21 cellular contexts compared by ENCODE assay signal in genomic region chr3:181358060-181358459, GRCh38.
DNase-seq lines count a peak whose midpoint lies in the region; ATAC-seq and TF ChIP-seq lines count a peak whose summit lies in the region.
"Had no signal": no experiment of that assay in that cellular context is flagged by ENCODE, and none has a peak within 500 bp of the region (broad histone marks: within the 10 kb centered on the region; RNA-seq: fewer than 3 reads in every experiment).

No MANE protein-coding gene starts in this region.

- no peak for TF ChIP-seq CTCF in GM12865 (IDR thresholded peaks at IDR 0.05; ENCODE audit: insufficient read depth, low read depth, low read length, missing control alignments)

- DNase-seq in GM12865 (ENCODE audit: low read depth) (peak; percentile 3), astrocyte of the hippocampus (ENCODE audit: low read depth, low spot score) (peak; percentile 15), left ventricle myocardium superior (no peak), H4 (ENCODE audit: low spot score) (no peak), cerebellar cortex (ENCODE audit: low spot score) (no peak), NCI-H2171 treated with DMSO at 0.1 percent for 48 hours (lab: John Stamatoyannopoulos, UW) (no peak)
- DNase-seq: C1 segment of cervical spinal cord; CD8-positive, alpha-beta memory T cell; EL; GF-D8; HCEC 1CT; MG63; NCI-H1417 treated with DMSO at 0.1 percent for 48 hours; NCI-H510A treated with DMSO at 0.1 percent for 48 hours; NCI-H774; Peyer's patch had no signal

- ATAC-seq in HG02759 (IDR thresholded peaks at IDR 0.05; ENCODE audit: unreplicated experiment) (peak; percentile 8), left ventricle myocardium superior (peak; percentile 87), HG02642 (IDR thresholded peaks at IDR 0.05; ENCODE audit: poor library complexity, unreplicated experiment) (no peak)
- ATAC-seq: GM23338, HepG2, K562 had no signal

- intact Hi-C loops in left ventricle myocardium superior (cut with micrococcal nuclease), result no loop called here

- no peak overlapping the region for H3K4me3 ChIP-seq in GM12865 (ENCODE audit: low read depth, low read length)
- H3K4me3 ChIP-seq: GM23338, K562, MG63, Peyer's patch had no signal

Comparison
In these comparisons a context has a peak if more than half of its experiments do, and no peak if none do; other contexts are left out.
1. DNase-seq: peak in GM12865 (single experiment) and astrocyte of the hippocampus (single experiment); none in left ventricle myocardium superior (single experiment), H4 (single experiment), cerebellar cortex (single experiment) and NCI-H2171 treated with DMSO at 0.1 percent for 48 hours (single experiment).